8 cellular contexts compared by ENCODE assay signal in genomic region chr13:51895906-51896888, GRCh38. TPM values are rescaled to one million over a fixed set of nuclear protein-coding genes. Genes with fewer than 3 reads are reported as not detected.
A peak's percentile ranks its signal among the peaks of the same experiment; 100 is the strongest.
DNase-seq lines count a peak whose midpoint lies in the region; ATAC-seq, FAIRE-seq and TF ChIP-seq lines count a peak whose summit lies in the region.

No MANE protein-coding gene starts in this region.

- no peaks in the 10 kb centered on the region for H3K36me3 ChIP-seq in small intestine (ENCODE audit: control insufficient read depth in 2 of 2, insufficient read depth in 2 of 2, low read length in 2 of 2)

- H3K4me1 ChIP-seq in small intestine (ENCODE audit: control insufficient read depth in 2 of 2, insufficient read depth in 1 of 2, low read depth in 1 of 2, low read length in 1 of 2): no peaks in the 10 kb centered on the region

- no peak overlapping the region for H3K27ac ChIP-seq in small intestine (ENCODE audit: low read depth in 1 of 2, low read length in 1 of 2)

- H3K9me3 ChIP-seq in small intestine (ENCODE audit: control insufficient read depth, low read depth): no peaks in the 10 kb centered on the region

- POLR2A ChIA-PET in AG04449 (lab: Yijun Ruan, JAX): no interaction called here

- peak; percentile 71 for ATAC-seq in HG03175 (IDR thresholded peaks at IDR 0.05; ENCODE audit: unreplicated experiment)

- TF ChIP-seq CTCF in AG04449 (IDR thresholded peaks at IDR 0.05; ENCODE audit: insufficient read depth, low read length, missing control alignments) (peak; percentile 78), GM12864 (IDR thresholded peaks at IDR 0.05; ENCODE audit: low read depth, low read length, missing control alignments) (peak; percentile 73)

- FAIRE-seq in small intestine (lab: Jason Lieb, UNC): no peak

- peak; percentile 21 for DNase-seq in AG04449 (ENCODE audit: low read depth, low spot score)
- DNase-seq in GM12864 (ENCODE audit: low read depth): peak; percentile 8
- DNase-seq in RKO (ENCODE audit: low spot score): peak; percentile 66
- peak in 30 of 58 donors; percentile 4 to 54 (median 18) for DNase-seq in anterior cingulate cortex (lab: John Stamatoyannopoulos, UW)
- DNase-seq in hepatic stellate cell (ENCODE audit: low spot score): peak; percentile 70
- DNase-seq in small intestine: peak; percentile 57
- DNase-seq in NCI-H1436 treated with DMSO at 0.1 percent for 48 hours (lab: John Stamatoyannopoulos, UW): no peak

- H3K27me3 ChIP-seq in small intestine (ENCODE audit: control insufficient read depth in 2 of 2, insufficient read depth in 2 of 2, low read length in 2 of 2): no peaks in the 10 kb centered on the region

- CTCF ChIA-PET in AG04449 (lab: Yijun Ruan, JAX): interaction anchor here (0.7 to 6.6 kb wide), 24 partner anchors 9 to 771 kb away, joined by 3 to 83 read pairs (median 3); partner anchors contain the start of gene NEK5

- 50 to 57% (median 53%) methylated on average over 9 of the region's 9 CpGs for WGBS in small intestine, 3 donors

- H3K4me3 ChIP-seq in AG04449 (ENCODE audit: low read depth, low read length) (no peak overlapping the region), GM12864 (ENCODE audit: low read depth, low read length) (no peak overlapping the region), small intestine (ENCODE audit: low read depth in 1 of 2, low read length in 2 of 2) (no peak overlapping the region)

RNA-seq across cellular contexts. Expression of gene CCDC70, which starts 34.4 kb away (rescaled TPM):
- polyA plus RNA-seq in small intestine: not detected

RNA-seq across cellular contexts. Expression of gene TMEM272, which starts 51.2 kb away (rescaled TPM):
- polyA plus RNA-seq in small intestine: under 1 TPM in 2 of 3 donors, not detected in 1; 0.04 to 0.54 TPM
